Comparison of ENCODE assay signal across 28 cellular contexts in genomic region chr21:21631961-21632360, GRCh38.
A peak's percentile ranks its signal among the peaks of the same experiment; 100 is the strongest.
DNase-seq lines count a peak whose midpoint lies in the region; ATAC-seq and TF ChIP-seq lines count a peak whose summit lies in the region.
"Had no signal": no experiment of that assay in that cellular context is flagged by ENCODE, and none has a peak within 500 bp of the region (broad histone marks: within the 10 kb centered on the region; RNA-seq: fewer than 3 reads in every experiment).

No MANE protein-coding gene starts in this region.

- no peak overlapping the region for H3K4me3 ChIP-seq in SK-N-SH (ENCODE audit: low read depth in 2 of 2, low read length in 1 of 2)
- H3K4me3 ChIP-seq in fibroblast of lung (replicated peaks in 1 of 4; ENCODE audit: control extremely low read depth in 1 of 4, insufficient read depth in 1 of 4, low read depth in 3 of 4, low read length in 4 of 4) = no peak overlapping the region
- H3K4me3 ChIP-seq in retinal pigment epithelial cell (ENCODE audit: low read length) = no peak overlapping the region
- H3K4me3 ChIP-seq: cardiac muscle cell, esophagus squamous epithelium, K562, tibial artery had no signal

- H3K27me3 ChIP-seq in SK-N-SH (ENCODE audit: insufficient read depth) (no peaks in the 10 kb centered on the region), fibroblast of lung (ENCODE audit: control insufficient read depth, insufficient read depth, low read length) (no peaks in the 10 kb centered on the region)
- H3K27me3 ChIP-seq: cardiac muscle cell, esophagus squamous epithelium, tibial artery had no signal

- H2AFZ ChIP-seq in SK-N-SH (ENCODE audit: low read depth) (0 out of 2 replicates have a peak overlapping the region, but pooled peaks have one; percentile 43), fibroblast of lung (ENCODE audit: low read length) (no peak overlapping the region)
- H2AFZ ChIP-seq: parathyroid adenoma had no signal

- H3K9ac ChIP-seq in SK-N-SH = no peak overlapping the region
- no peak overlapping the region for H3K9ac ChIP-seq in fibroblast of lung (ENCODE audit: insufficient read depth, low read length)
- H3K9ac ChIP-seq: parathyroid adenoma had no signal

- no peaks in the 10 kb centered on the region for H3F3A ChIP-seq in SK-N-SH (replicated peaks; ENCODE audit: insufficient read depth)

- 43% methylated on average over 5 of the region's 5 CpGs for WGBS in SK-N-SH (ENCODE audit: low lambda C conversion rate)

- H4K20me1 ChIP-seq in SK-N-SH (ENCODE audit: insufficient read depth) (no peaks in the 10 kb centered on the region), fibroblast of lung (ENCODE audit: control insufficient read depth, extremely low read depth, insufficient read depth, low read length) (no peaks in the 10 kb centered on the region)

- POLR2A ChIA-PET in SK-N-SH (lab: Yijun Ruan, JAX) = no interaction called here

- H3K4me2 ChIP-seq in SK-N-SH (no peak overlapping the region), fibroblast of lung (ENCODE audit: extremely low read depth, insufficient read depth, low read length) (no peak overlapping the region)

- DNase-seq in NCI-H446 (lab: John Stamatoyannopoulos, UW) = peak; percentile 21 to 62
- DNase-seq in NCI-H446 treated with DMSO at 0.1 percent for 48 hours (lab: John Stamatoyannopoulos, UW) = no peak
- no peak for DNase-seq in SK-N-SH
- peak; percentile 45 to 50 for DNase-seq in fibroblast of lung (ENCODE audit: low read depth in 2 of 2)
- DNase-seq in retinal pigment epithelial cell (ENCODE audit: low read depth) = peak; percentile 45
- no peak for DNase-seq in HuH-7 (ENCODE audit: low spot score)
- DNase-seq in NCI-H2107 (lab: John Stamatoyannopoulos, UW) = no peak
- DNase-seq: activated CD4-positive, alpha-beta T cell treated with anti-CD3 and anti-CD28 coated beads for 48 hours; activated naive CD4-positive, alpha-beta T cell; activated T-cell treated with anti-CD3 and anti-CD28 coated beads, Interleukin-2, amount 50 U/mL, for 48 hours; AML-193; CD8-positive, alpha-beta T cell; DMS 273 treated with DMSO at 0.1 percent for 48 hours; esophagus squamous epithelium; NCI-H1417 treated with DMSO at 0.1 percent for 48 hours; NCI-H2081 treated with DMSO at 0.1 percent for 48 hours; NCI-H524; stimulated activated naive CD8-positive, alpha-beta T cell treated with anti-CD3 and anti-CD28 coated beads, Interleukin-15, amount 100 ng/mL, for 72 hours; T-helper 17 cell; tibial artery had no signal

- TF ChIP-seq RAD21 in SK-N-SH (IDR thresholded peaks at IDR 0.05; ENCODE audit: low read length) = no peak

- CTCF ChIA-PET in SK-N-SH (lab: Yijun Ruan, JAX) = interaction anchor here (0.9 kb wide), 1 partner anchor 15 kb away, joined by 3 read pairs; no protein-coding TSS in a partner anchor

- TF ChIP-seq CTCF in SK-N-SH (IDR thresholded peaks at IDR 0.05) (no peak), fibroblast of lung (conservative IDR thresholded peaks at IDR 0.05 in 1 of 2, IDR thresholded peaks at IDR 0.05 in 1 of 2; ENCODE audit: low read depth in 1 of 2, low read length in 2 of 2) (no peak), retinal pigment epithelial cell (conservative IDR thresholded peaks at IDR 0.05; ENCODE audit: low read depth, low read length) (no peak)

- H3K36me3 ChIP-seq in SK-N-SH (replicated peaks in 1 of 2; ENCODE audit: control insufficient read depth in 1 of 2, insufficient read depth in 2 of 2, low read length in 1 of 2) (no peaks in the 10 kb centered on the region), fibroblast of lung (ENCODE audit: control insufficient read depth, insufficient read depth, low read length) (no peaks in the 10 kb centered on the region)
- H3K36me3 ChIP-seq: cardiac muscle cell, esophagus squamous epithelium, tibial artery had no signal

- no peaks in the 10 kb centered on the region for H3K9me2 ChIP-seq in SK-N-SH

- H3K4me1 ChIP-seq in SK-N-SH (ENCODE audit: control insufficient read depth in 1 of 2, insufficient read depth in 2 of 2, low read depth in 1 of 2, low read length in 1 of 2) = no peaks in the 10 kb centered on the region
- H3K4me1 ChIP-seq in fibroblast of lung (ENCODE audit: control insufficient read depth, extremely low read depth, insufficient read depth, low read length) = no peaks in the 10 kb centered on the region
- H3K4me1 ChIP-seq: esophagus squamous epithelium, parathyroid adenoma, tibial artery had no signal

- TF ChIP-seq EP300 in SK-N-SH (IDR thresholded peaks at IDR 0.05; ENCODE audit: borderline replicate concordance in 1 of 2, low read depth in 1 of 2, low read length in 1 of 2) = no peak

- H3K27ac ChIP-seq in SK-N-SH (ENCODE audit: low read depth in 2 of 2, low read length in 1 of 2) = no peak overlapping the region
- H3K27ac ChIP-seq in fibroblast of lung (ENCODE audit: insufficient read depth, low read length) = no peak overlapping the region
- H3K27ac ChIP-seq: 22Rv1, cardiac muscle cell, esophagus squamous epithelium, parathyroid adenoma, tibial artery, VCaP had no signal

- no peaks in the 10 kb centered on the region for H3K79me2 ChIP-seq in SK-N-SH (ENCODE audit: insufficient read depth)
- H3K79me2 ChIP-seq in fibroblast of lung (ENCODE audit: control insufficient read depth, insufficient read depth, low read length) = no peaks in the 10 kb centered on the region
- H3K79me2 ChIP-seq: parathyroid adenoma had no signal

- H3K9me3 ChIP-seq in SK-N-SH (no peaks in the 10 kb centered on the region), fibroblast of lung (ENCODE audit: control insufficient read depth, insufficient read depth, low read depth, low read length) (no peaks in the 10 kb centered on the region)
- H3K9me3 ChIP-seq: esophagus squamous epithelium, tibial artery had no signal

- ATAC-seq in GM21381 (IDR thresholded peaks at IDR 0.05; ENCODE audit: unreplicated experiment) = no peak
- ATAC-seq: CD8-positive, alpha-beta T cell; K562; Panc1; sciatic nerve; stimulated activated naive CD8-positive, alpha-beta T cell treated with anti-CD3 and anti-CD28 coated beads, Interleukin-15, amount 100 ng/mL, for 72 hours; T-helper 17 cell had no signal

TF ChIP-seq in SK-N-SH, 30 proteins besides CTCF, POLR2A, EP300 and RAD21 (continues in another document):
- TF ChIP-seq TAF1 (IDR thresholded peaks at IDR 0.05; ENCODE audit: borderline replicate concordance, low read depth, low read length) (no peak), ZBTB33 (IDR thresholded peaks at IDR 0.05; ENCODE audit: borderline replicate concordance, low read depth) (no peak), PBX3 (IDR thresholded peaks at IDR 0.05) (no peak), GATA2 (CRISPR knock-in tag; IDR thresholded peaks at IDR 0.05) (no peak), ELF1 (IDR thresholded peaks at IDR 0.05) (no peak), RFX5 (IDR thresholded peaks at IDR 0.05; ENCODE audit: low read length) (no peak), SMC3 (IDR thresholded peaks at IDR 0.05; ENCODE audit: low read depth, low read length) (no peak), FOSL2 (IDR thresholded peaks at IDR 0.05; ENCODE audit: borderline replicate concordance, low read depth) (no peak), TEAD4 (IDR thresholded peaks at IDR 0.05; ENCODE audit: borderline replicate concordance, insufficient read depth) (no peak), TCF12 (IDR thresholded peaks at IDR 0.05) (no peak), REST (IDR thresholded peaks at IDR 0.05; ENCODE audit: low read depth, low read length) (no peak)

Comparison
In these comparisons a context has a peak if more than half of its experiments do, and no peak if none do; other contexts are left out.
1. DNase-seq: peak in NCI-H446 (2 of 2), fibroblast of lung (2 of 2) and retinal pigment epithelial cell (single experiment); none in NCI-H446 treated with DMSO at 0.1 percent for 48 hours (single experiment), SK-N-SH (single experiment), HuH-7 (single experiment) and NCI-H2107 (single experiment).